In the genomic region with DNA sequence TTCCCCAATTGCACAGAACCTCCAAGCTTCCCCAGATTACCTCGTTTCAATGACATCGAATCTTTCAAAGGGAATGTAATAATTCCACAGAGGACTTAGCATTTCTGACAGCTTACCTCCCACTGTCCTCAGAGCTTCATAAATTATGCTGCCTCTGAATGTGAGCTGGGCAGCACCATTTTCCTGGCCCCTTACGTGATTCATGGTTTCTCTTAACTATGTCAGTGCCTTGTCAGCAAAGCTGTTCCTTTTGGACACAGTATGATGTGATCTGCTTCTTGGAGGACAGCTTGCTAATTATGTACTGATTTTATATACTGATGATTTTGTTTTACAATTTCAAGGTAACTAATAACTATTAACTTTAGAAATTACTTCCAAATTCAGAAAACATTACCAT, we compare ENCODE assay signal across 1 cellular context.
TF ChIP-seq lines count a peak whose summit lies in the region.

No MANE protein-coding gene starts in this region.

TF ChIP-seq in WTC11, 78 proteins besides CTCF, POLR2A, EP300 and RAD21 (continued from another document):
- TF ChIP-seq FOXJ3 (CRISPR knock-in tag; IDR thresholded peaks at IDR 0.05; ENCODE audit: borderline replicate concordance): no peak
- TF ChIP-seq MLX (CRISPR knock-in tag; IDR thresholded peaks at IDR 0.05): no peak
TF ChIP-seq in WTC11: peak in this region for 0.
